10 cellular contexts compared by ENCODE assay signal in genomic region chr5:95631265-95631957, GRCh38. TPM values are rescaled to one million over a fixed set of nuclear protein-coding genes. Genes with fewer than 3 reads are reported as not detected.
DNase-seq lines count a peak whose midpoint lies in the region; ATAC-seq lines count a peak whose summit lies in the region.
"Had no signal": no experiment of that assay in that cellular context is flagged by ENCODE, and none has a peak within 500 bp of the region (broad histone marks: within the 10 kb centered on the region; RNA-seq: fewer than 3 reads in every experiment).

No MANE protein-coding gene starts in this region.

- H3K9me3 Mint-ChIP-seq in activated naive CD4-positive, alpha-beta T cell treated with anti-CD3 and anti-CD28 coated beads, Interleukin-2, amount 50 U/mL, for 72 hours, result peaks cover 13 to 15% of the 10 kb centered on the region in 2 donors
- peaks cover 0 to 16% (median 2%) of the 10 kb centered on the region in 11 donors for H3K9me3 Mint-ChIP-seq in naive thymus-derived CD4-positive, alpha-beta T cell
- H3K9me3 Mint-ChIP-seq: central memory CD8-positive, alpha-beta T cell had no signal

- H3K27ac Mint-ChIP-seq in activated naive CD4-positive, alpha-beta T cell treated with anti-CD3 and anti-CD28 coated beads, Interleukin-2, amount 50 U/mL, for 72 hours, result peak overlapping the region in 1 of 2 donors; percentile 95
- peak overlapping the region; percentile 90 to 99 (median 94) for H3K27ac Mint-ChIP-seq in naive thymus-derived CD4-positive, alpha-beta T cell

- no peak overlapping the region for H3K4me3 ChIP-seq in naive thymus-derived CD4-positive, alpha-beta T cell (ENCODE audit: low read length)

- peak overlapping the region in 9 of 10 donors; percentile 21 to 79 (median 60) for H3K4me3 Mint-ChIP-seq in naive thymus-derived CD4-positive, alpha-beta T cell
- H3K4me3 Mint-ChIP-seq: central memory CD8-positive, alpha-beta T cell; neural crest cell had no signal

- H3K36me3 ChIP-seq in naive thymus-derived CD4-positive, alpha-beta T cell (ENCODE audit: control insufficient read depth in 2 of 3, insufficient read depth in 3 of 3, low read length in 3 of 3), result no peaks in the 10 kb centered on the region

- H3K9me3 ChIP-seq in naive thymus-derived CD4-positive, alpha-beta T cell (ENCODE audit: control insufficient read depth in 2 of 3, low read length in 3 of 3), result no peaks in the 10 kb centered on the region

- H3K27me3 Mint-ChIP-seq in naive thymus-derived CD4-positive, alpha-beta T cell, result peaks cover 0 to 9% (median 0%) of the 10 kb centered on the region in 5 donors
- H3K27me3 Mint-ChIP-seq: central memory CD8-positive, alpha-beta T cell had no signal

- ATAC-seq in HG02943 (IDR thresholded peaks at IDR 0.05; ENCODE audit: low read depth, unreplicated experiment) (peak; percentile 15), HG03571 (IDR thresholded peaks at IDR 0.05; ENCODE audit: unreplicated experiment) (no peak)
- peak; percentile 2 to 19 for ATAC-seq in activated naive CD4-positive, alpha-beta T cell treated with anti-CD3 and anti-CD28 coated beads, Interleukin-2, amount 50 U/mL, for 72 hours
- ATAC-seq in naive thymus-derived CD4-positive, alpha-beta T cell, result no peak

- CTCF ChIA-PET in naive thymus-derived CD4-positive, alpha-beta T cell (lab: Charles Lee), result interaction anchor here (0.6 to 2.1 kb wide), 7 partner anchors 9 to 215 kb away, joined by 3 to 14 read pairs (median 9); partner anchors contain the start of genes ARSK, RFESD and SKIC3

- peaks cover 13 to 25% of the 10 kb centered on the region in 2 donors for H3K36me3 Mint-ChIP-seq in activated naive CD4-positive, alpha-beta T cell treated with anti-CD3 and anti-CD28 coated beads, Interleukin-2, amount 50 U/mL, for 72 hours
- peaks cover 0 to 24% (median 0%) of the 10 kb centered on the region in 5 donors for H3K36me3 Mint-ChIP-seq in naive thymus-derived CD4-positive, alpha-beta T cell

- H3K27ac ChIP-seq in naive thymus-derived CD4-positive, alpha-beta T cell (ENCODE audit: low read depth, low read length), result peak overlapping the region; percentile 65

- intact Hi-C loops in naive thymus-derived CD4-positive, alpha-beta T cell (cut with micrococcal nuclease), result loop anchor here in 1 of 2 donors (10.0 kb wide), 1 partner anchor 1517 kb away; a partner anchor contains a TSS

- POLR2A ChIA-PET in naive thymus-derived CD4-positive, alpha-beta T cell (lab: Charles Lee), result interaction anchor here (1.0 to 2.4 kb wide), 9 partner anchors 9 to 177 kb away, joined by 3 to 69 read pairs (median 8); partner anchors contain the start of genes ARSK, RFESD and SKIC3

- peaks cover 6 to 24% of the 10 kb centered on the region in 2 donors for H3K4me1 ChIP-seq in naive thymus-derived CD4-positive, alpha-beta T cell (ENCODE audit: control insufficient read depth in 2 of 2, insufficient read depth in 2 of 2, low read length in 2 of 2)

- H3K27me3 ChIP-seq in naive thymus-derived CD4-positive, alpha-beta T cell (ENCODE audit: control insufficient read depth in 2 of 2, insufficient read depth in 2 of 2, low read length in 2 of 2), result no peaks in the 10 kb centered on the region

- H3K4me1 Mint-ChIP-seq in naive thymus-derived CD4-positive, alpha-beta T cell, result peaks cover 15 to 52% (median 35%) of the 10 kb centered on the region in 7 donors
- H3K4me1 Mint-ChIP-seq: neural crest cell had no signal

- DNase-seq in GM04503 (ENCODE audit: low read depth) (peak; percentile 49), islet precursor cell (no peak), COLO668 (lab: John Stamatoyannopoulos, UW; ENCODE audit: unreplicated experiment) (no peak)
- DNase-seq in activated naive CD4-positive, alpha-beta T cell treated with anti-CD3 and anti-CD28 coated beads, Interleukin-2, amount 50 U/mL, for 72 hours (ENCODE audit: low spot score in 2 of 2), result no peak
- no peak for DNase-seq in naive thymus-derived CD4-positive, alpha-beta T cell
- DNase-seq: NCI-H69 had no signal

RNA-seq across cellular contexts. Expression of gene GPR150, which starts 11.5 kb away (rescaled TPM):
- under 1 TPM; 0.39 to 0.74 TPM for total RNA-seq in activated naive CD4-positive, alpha-beta T cell treated with anti-CD3 and anti-CD28 coated beads, Interleukin-2, amount 50 U/mL, for 72 hours
- 1 to 10 TPM in 3 of 5 experiments, under 1 TPM in 2; 0.48 to 1.5 (median 1.1) TPM for total RNA-seq in naive thymus-derived CD4-positive, alpha-beta T cell
- 1 to 10 TPM; 3.3 to 3.5 TPM for polyA plus RNA-seq in naive thymus-derived CD4-positive, alpha-beta T cell
- total RNA-seq: neural crest cell had no signal

RNA-seq across cellular contexts. Expression of gene RFESD, which starts 15.2 kb away (rescaled TPM):
- total RNA-seq in activated naive CD4-positive, alpha-beta T cell treated with anti-CD3 and anti-CD28 coated beads, Interleukin-2, amount 50 U/mL, for 72 hours, result 1 to 10 TPM; 7.8 to 8.9 TPM
- total RNA-seq in naive thymus-derived CD4-positive, alpha-beta T cell, result 1 to 10 TPM; 2.2 to 9.2 (median 6.5) TPM
- 10 to 100 TPM; 10.7 to 21.2 TPM for polyA plus RNA-seq in naive thymus-derived CD4-positive, alpha-beta T cell

RNA-seq across cellular contexts. Expression of gene SPATA9, which starts 51.4 kb away (rescaled TPM):
- total RNA-seq in activated naive CD4-positive, alpha-beta T cell treated with anti-CD3 and anti-CD28 coated beads, Interleukin-2, amount 50 U/mL, for 72 hours, result not detected
- total RNA-seq in naive thymus-derived CD4-positive, alpha-beta T cell, result under 1 TPM in 1 of 5 experiments, not detected in 4; 0.66 TPM
- polyA plus RNA-seq in naive thymus-derived CD4-positive, alpha-beta T cell, result not detected

Comparison
In these comparisons a context has a peak if more than half of its experiments do, and no peak if none do; other contexts are left out.
1. ATAC-seq: peak in HG02943 (single experiment) and activated naive CD4-positive, alpha-beta T cell treated with anti-CD3 and anti-CD28 coated beads, Interleukin-2, amount 50 U/mL, for 72 hours (2 of 2); none in naive thymus-derived CD4-positive, alpha-beta T cell (single experiment) and HG03571 (single experiment).